In genomic region chr11:47454251-47454650, GRCh38 we compare ENCODE assay signal across 8 cellular contexts. TPM values are rescaled to one million over a fixed set of nuclear protein-coding genes. Genes with fewer than 3 reads are reported as not detected.
DNase-seq lines count a peak whose midpoint lies in the region; ATAC-seq and TF ChIP-seq lines count a peak whose summit lies in the region.
"Not testable (repeated sequence)": the region's sequence is repeated elsewhere in the genome, so short reads cannot be mapped to it uniquely, and the experiment has no call there.

No MANE protein-coding gene starts in this region.

- CTCF ChIA-PET in CD4-positive, alpha-beta T cell (lab: Charles Lee) = interaction anchor here (0.6 to 1.6 kb wide), 8 partner anchors 10 to 279 kb away, joined by 3 to 7 read pairs (median 4); partner anchors contain the start of gene AGBL2

- not testable (repeated sequence) for H2AK5ac ChIP-seq in mesendoderm (ENCODE audit: low read length)

- H3K4me1 ChIP-seq in mesendoderm (ENCODE audit: control insufficient read depth, low read depth, low read length) = not testable (repeated sequence)

- not testable (repeated sequence) for H3K23ac ChIP-seq in mesendoderm (ENCODE audit: low read length)

- H3K4me1 Mint-ChIP-seq in CD4-positive, alpha-beta T cell (ENCODE audit: low read depth) = not testable (repeated sequence)

- not testable (repeated sequence) for H4K5ac ChIP-seq in mesendoderm (ENCODE audit: low read length)

- not testable (repeated sequence) for H4K8ac ChIP-seq in mesendoderm (ENCODE audit: low read depth, low read length)

- not testable (repeated sequence) for H3K4me3 Mint-ChIP-seq in CD4-positive, alpha-beta T cell

- no CpG with 5 or more reads among the region's 7 CpGs for WGBS in mesendoderm (ENCODE audit: extremely low coverage, insufficient coverage, low lambda C conversion rate)

- not testable (repeated sequence) for H3K27me3 ChIP-seq in CD4-positive, alpha-beta T cell (ENCODE audit: control insufficient read depth, insufficient read depth, low read length); mesendoderm (ENCODE audit: insufficient read depth, low read length, poor library complexity)

- not testable (repeated sequence) for H2BK5ac ChIP-seq in mesendoderm (ENCODE audit: low read length)

- H3K27ac Mint-ChIP-seq in CD4-positive, alpha-beta T cell = not testable (repeated sequence)

- POLR2A ChIA-PET in CD4-positive, alpha-beta T cell (lab: Charles Lee) = interaction anchor here (1.0 to 1.1 kb wide), 3 partner anchors 26 to 277 kb away, joined by 3 to 4 read pairs (median 4); partner anchors contain the start of genes ARFGAP2 and DDB2

- not testable (repeated sequence) for H3K27me3 Mint-ChIP-seq in CD4-positive, alpha-beta T cell

- not testable (repeated sequence) for H2BK15ac ChIP-seq in mesendoderm (replicated peaks; ENCODE audit: low read depth)

- H3K9ac ChIP-seq in mesendoderm (ENCODE audit: low read length) = not testable (repeated sequence)

- intact Hi-C loops in CD4-positive, alpha-beta T cell (cut with DNase I, micrococcal nuclease) = loop anchor here (2.0 to 5.0 kb wide), 3 partner anchors 79 to 565 kb away; no protein-coding TSS in a partner anchor

- H3K36me3 ChIP-seq in mesendoderm (ENCODE audit: control insufficient read depth, insufficient read depth, low read length) = not testable (repeated sequence)

- ATAC-seq in CD4-positive, alpha-beta T cell (ENCODE audit: poor library complexity) = peak; percentile 99
- ATAC-seq in GM21390 (IDR thresholded peaks at IDR 0.05; ENCODE audit: unreplicated experiment) = peak; percentile 66

- H3K18ac ChIP-seq in mesendoderm (ENCODE audit: low read length) = not testable (repeated sequence)

- H2BK120ac ChIP-seq in mesendoderm (ENCODE audit: low read depth, low read length) = not testable (repeated sequence)

- not testable (repeated sequence) for H3K36me3 Mint-ChIP-seq in CD4-positive, alpha-beta T cell (ENCODE audit: low read depth)

- not testable (repeated sequence) for H3K56ac ChIP-seq in mesendoderm (ENCODE audit: low read length)

- not testable (repeated sequence) for H3K9me3 ChIP-seq in CD4-positive, alpha-beta T cell (ENCODE audit: control insufficient read depth, low read length)

- not testable (repeated sequence) for H3K4ac ChIP-seq in mesendoderm (ENCODE audit: low read depth, low read length)

- not testable (repeated sequence) for H3K4me2 ChIP-seq in mesendoderm (ENCODE audit: low read length)

- peak; percentile 30 to 70 (median 51) for DNase-seq in CD4-positive, alpha-beta T cell
- DNase-seq in MV-4-11 (lab: John Stamatoyannopoulos, UW) (peak; percentile 87), RKO (ENCODE audit: low spot score) (peak; percentile 86), activated T-cell treated with anti-CD3 and anti-CD28 coated beads for 4 hours (peak; percentile 45), epithelial cell of esophagus (ENCODE audit: low read depth) (peak; percentile 85), mesendoderm (peak; percentile 88)
- peak; percentile 30 for DNase-seq in stimulated activated CD8-positive, alpha-beta memory T cell treated with anti-CD3 and anti-CD28 coated beads, Interleukin-12 subunit alpha, Interleukin-12 subunit beta, amount 100 ng/mL, for 1 hour (ENCODE audit: low read depth)

- H3K27ac ChIP-seq in CD4-positive, alpha-beta T cell (ENCODE audit: low read depth, low read length); mesendoderm (ENCODE audit: low read depth, low read length): not testable (repeated sequence)

- not testable (repeated sequence) for H3K9me3 Mint-ChIP-seq in CD4-positive, alpha-beta T cell

- TF ChIP-seq CTCF in CD4-positive, alpha-beta T cell (IDR thresholded peaks at IDR 0.05) = peak; percentile 64
- peak; percentile 93 for TF ChIP-seq CTCF in epithelial cell of esophagus (IDR thresholded peaks at IDR 0.05; ENCODE audit: insufficient read depth, low read depth, low read length, missing control alignments)

- H3K79me1 ChIP-seq in mesendoderm (ENCODE audit: low read length) = not testable (repeated sequence)

- H3K4me3 ChIP-seq in epithelial cell of esophagus (ENCODE audit: low read length); mesendoderm (ENCODE audit: low read length): not testable (repeated sequence)

- H3K79me2 ChIP-seq in mesendoderm (ENCODE audit: control insufficient read depth, insufficient read depth, low read length) = not testable (repeated sequence)

RNA-seq across cellular contexts. Expression of gene RAPSN, which starts 5.3 kb away (rescaled TPM):
- total RNA-seq in CD4-positive, alpha-beta T cell = under 1 TPM; 0.56 to 0.85 TPM
- polyA plus RNA-seq in mesendoderm (2013, experiment 1 of 2) = 0.14 TPM
- polyA plus RNA-seq in mesendoderm (2013, experiment 2 of 2) = 0.28 TPM

RNA-seq across cellular contexts. Expression of gene PSMC3, which starts 28.0 kb away (rescaled TPM):
- total RNA-seq in CD4-positive, alpha-beta T cell = 10 to 100 TPM; 51.3 to 59.5 TPM
- polyA plus RNA-seq in mesendoderm (2013, experiment 1 of 2) = 136 TPM
- 143 TPM for polyA plus RNA-seq in mesendoderm (2013, experiment 2 of 2)

RNA-seq across cellular contexts. Expression of gene SLC39A13, which starts 45.9 kb away (rescaled TPM):
- 10 to 100 TPM; 36.6 to 39.2 TPM for total RNA-seq in CD4-positive, alpha-beta T cell
- polyA plus RNA-seq in mesendoderm (2013, experiment 1 of 2) = 10.9 TPM
- 11.3 TPM for polyA plus RNA-seq in mesendoderm (2013, experiment 2 of 2)

Comparison
In these comparisons a context has a peak if more than half of its experiments do, and no peak if none do; other contexts are left out.
1. DNase-seq: peak in every context shown above with its lines; median percentile 88 in mesendoderm; 87 in MV-4-11; 86 in RKO; 85 in epithelial cell of esophagus; 51 in CD4-positive, alpha-beta T cell; 45 in activated T-cell treated with anti-CD3 and anti-CD28 coated beads for 4 hours; 30 in stimulated activated CD8-positive, alpha-beta memory T cell treated with anti-CD3 and anti-CD28 coated beads, Interleukin-12 subunit alpha, Interleukin-12 subunit beta, amount 100 ng/mL, for 1 hour.